8 cellular contexts compared by ENCODE assay signal in genomic region chr17:74361613-74362391, GRCh38. TPM values are rescaled to one million over a fixed set of nuclear protein-coding genes. Genes with fewer than 3 reads are reported as not detected.
DNase-seq lines count a peak whose midpoint lies in the region; ATAC-seq and TF ChIP-seq lines count a peak whose summit lies in the region.

Gene BTBD17, minus strand, starts transcription at chr17:74361868. Its CDS starts 49 bp downstream, at chr17:74361819.

- H3K9ac ChIP-seq in iPS-15b (ENCODE audit: low read depth, low read length) = no peak within 1 kb of the TSS

- peaks cover 15% of the 10 kb centered on the region for H3K27me3 ChIP-seq in iPS-15b (ENCODE audit: control insufficient read depth, insufficient read depth, low read length)
- peaks cover 6 to 65% (median 23%) of the 10 kb centered on the region in 7 donors for H3K27me3 ChIP-seq in spleen (replicated peaks in 1 of 7)

- H3K9me3 ChIP-seq in iPS-15b (ENCODE audit: control insufficient read depth, insufficient read depth, low read length) (no peaks in the 10 kb centered on the region), spleen (no peaks in the 10 kb centered on the region)

- 17 to 30% (median 25%) methylated on average over 18 to 23 of the region's 23 CpGs for WGBS in spleen, 5 donors

- DNase-seq in NCI-H82 (lab: John Stamatoyannopoulos, UW) (peak; percentile 62), NCI-H82 treated with DMSO at 0.1 percent for 48 hours (lab: John Stamatoyannopoulos, UW; ENCODE audit: unreplicated experiment) (no peak), NCI-H69 (lab: John Stamatoyannopoulos, UW) (peak; percentile 98), amygdala (lab: John Stamatoyannopoulos, UW) (peak in 45 of 56 donors; percentile 18 to 78 (median 55)), spleen (peak; percentile 85), SHP77 (lab: John Stamatoyannopoulos, UW) (no peak)

- no peak for ATAC-seq in GM21390 (IDR thresholded peaks at IDR 0.05; ENCODE audit: unreplicated experiment)

- intact Hi-C loops in spleen (cut with DNase I; ENCODE audit: low total_unique reads) = loop anchor here (10.0 kb wide), 1 partner anchor 147 kb away; the partner anchor contains the start of gene TTYH2

- no peak for TF ChIP-seq POLR2A in spleen (IDR thresholded peaks at IDR 0.05)

- peak; percentile 22 to 82 (median 66) for TF ChIP-seq CTCF in spleen (IDR thresholded peaks at IDR 0.05 in 8 of 11, conservative IDR thresholded peaks at IDR 0.05 in 3 of 11)

- no peaks in the 10 kb centered on the region for H3K4me1 ChIP-seq in iPS-15b (ENCODE audit: control insufficient read depth, insufficient read depth, low read length)
- peaks cover 6 to 26% (median 19%) of the 10 kb centered on the region in 6 donors for H3K4me1 ChIP-seq in spleen

- no peak within 1 kb of the TSS for H3K27ac ChIP-seq in spleen

- H3K4me3 ChIP-seq in iPS-15b (ENCODE audit: low read depth, low read length) = peak within 1 kb of the TSS; percentile 43
- no peak within 1 kb of the TSS for H3K4me3 ChIP-seq in spleen

- H3K36me3 ChIP-seq in iPS-15b (ENCODE audit: control insufficient read depth, insufficient read depth, low read length) = no peaks in the 10 kb centered on the region
- no peaks in the 10 kb centered on the region for H3K36me3 ChIP-seq in spleen

RNA-seq across cellular contexts. Expression of gene BTBD17, which starts in this region (rescaled TPM):
- total RNA-seq in spleen = under 1 TPM in 1 of 7 donors, not detected in 6; 0.51 TPM
- under 1 TPM in 1 of 3 donors, not detected in 2; 0.06 TPM for polyA plus RNA-seq in spleen

Comparison
In these comparisons a context has a peak if more than half of its experiments do, and no peak if none do; other contexts are left out.
1. DNase-seq: peak in NCI-H82 (single experiment), NCI-H69 (single experiment) and amygdala (45 of 56); none in NCI-H82 treated with DMSO at 0.1 percent for 48 hours (single experiment) and SHP77 (0 of 2).
2. Peak in DNase-seq in spleen; RNA of the gene not detected or under 1 TPM.